Comparison of ENCODE assay signal across 7 cellular contexts in genomic region chr11:129236850-129237249, GRCh38.
"Had no signal": no experiment of that assay in that cellular context is flagged by ENCODE, and none has a peak within 500 bp of the region (broad histone marks: within the 10 kb centered on the region; RNA-seq: fewer than 3 reads in every experiment).

No MANE protein-coding gene starts in this region.

- FAIRE-seq: H1, H54, HTR-8/SVneo had no signal

- DNase-seq: H9, HCEC 1CT, IMR-90 had no signal

- H2AFZ ChIP-seq: GM23338 had no signal

- ATAC-seq: GM23338 had no signal

- H3K4me2 ChIP-seq: GM23338 had no signal

- H3K4me3 ChIP-seq: GM23338 had no signal
